28 cellular contexts compared by ENCODE assay signal in the genomic region with DNA sequence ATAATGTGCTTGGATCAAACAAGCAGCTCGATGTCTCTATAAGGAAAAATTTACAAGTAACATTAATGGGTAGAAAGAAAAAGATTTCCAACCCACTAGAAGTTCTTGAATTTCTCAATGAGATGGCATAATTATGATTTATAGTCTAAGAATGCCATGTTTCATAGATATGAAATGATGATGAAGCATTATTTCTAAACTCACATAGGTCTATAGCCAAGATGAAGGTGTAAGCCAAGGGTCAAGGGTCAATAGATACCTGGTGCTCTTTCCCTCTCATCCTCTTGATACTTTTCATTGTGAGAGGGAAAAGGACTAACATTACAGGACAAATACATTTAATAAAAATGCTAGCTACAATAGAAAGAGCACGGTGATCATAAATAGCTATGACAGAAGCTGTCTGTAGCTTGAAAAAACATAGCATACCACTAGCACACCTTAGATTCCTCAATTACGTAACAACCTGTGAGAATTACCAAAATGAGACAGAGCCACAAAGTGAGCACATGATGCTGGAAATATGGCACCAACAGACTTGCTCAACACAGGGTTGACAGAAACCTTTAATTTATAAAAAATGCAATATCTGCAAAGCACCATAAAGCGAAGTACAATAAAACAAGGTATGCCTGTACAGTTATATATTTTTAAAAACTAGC. TPM values are rescaled to one million over a fixed set of nuclear protein-coding genes. Genes with fewer than 3 reads are reported as not detected.
DNase-seq lines count a peak whose midpoint lies in the region; ATAC-seq, FAIRE-seq and TF ChIP-seq lines count a peak whose summit lies in the region.
"Had no signal": no experiment of that assay in that cellular context is flagged by ENCODE, and none has a peak within 500 bp of the region (broad histone marks: within the 10 kb centered on the region; RNA-seq: fewer than 3 reads in every experiment).

No MANE protein-coding gene starts in this region.

- in situ Hi-C loops in K562 (cut with MboI) = no loop called here

- H3K27me3 ChIP-seq in breast epithelium (no peaks in the 10 kb centered on the region), K562 (ENCODE audit: control insufficient read depth in 2 of 2, insufficient read depth in 2 of 2, low read length in 2 of 2) (no peaks in the 10 kb centered on the region), foreskin keratinocyte (no peaks in the 10 kb centered on the region), SJCRH30 (no peaks in the 10 kb centered on the region)
- no peaks in the 10 kb centered on the region for H3K27me3 ChIP-seq in CD8-positive, alpha-beta T cell (ENCODE audit: insufficient read depth, low read length)

- 94% methylated on average over 4 of the region's 4 CpGs for WGBS in K562 (ENCODE audit: insufficient coverage, low coverage, missing lambda C conversion rate)

- TF ChIP-seq CTCF in MCF 10A (IDR thresholded peaks at IDR 0.05; ENCODE audit: unreplicated experiment) (no peak), breast epithelium (IDR thresholded peaks at IDR 0.05) (no peak), K562 (IDR thresholded peaks at IDR 0.05 in 2 of 3, conservative IDR thresholded peaks at IDR 0.05 in 1 of 3; ENCODE audit: insufficient read depth in 2 of 3, low read depth in 1 of 3, low read length in 3 of 3) (no peak), foreskin keratinocyte (conservative IDR thresholded peaks at IDR 0.05) (no peak), HFFc6 (IDR thresholded peaks at IDR 0.05) (no peak)
- no peak for TF ChIP-seq CTCF in CD8-positive, alpha-beta T cell (IDR thresholded peaks at IDR 0.05)

- H3K9me3 Mint-ChIP-seq in MCF 10A (ENCODE audit: unreplicated experiment) = no peaks in the 10 kb centered on the region
- no peaks in the 10 kb centered on the region for H3K9me3 Mint-ChIP-seq in CD8-positive, alpha-beta T cell
- H3K9me3 Mint-ChIP-seq in HFFc6 = no peaks in the 10 kb centered on the region
- H3K9me3 Mint-ChIP-seq: CD4-positive, alpha-beta memory T cell; IgD-negative memory B cell; T-helper 1 cell treated with Interleukin-12 subunit alpha and Interleukin-12 subunit beta and Interleukin-4 antibody, amounts not matched to agents 30 μg/mL and 1 μg/mL, for 36 hours had no signal

- H3K9ac ChIP-seq in K562 (ENCODE audit: insufficient read depth in 1 of 2, low read depth in 2 of 2, low read length in 2 of 2) = no peak overlapping the region
- H3K9ac ChIP-seq: SK-N-SH had no signal

- H3K36me3 Mint-ChIP-seq in MCF 10A (ENCODE audit: insufficient read depth, unreplicated experiment) (peaks cover 34% of the 10 kb centered on the region), HFFc6 (ENCODE audit: low read depth) (peaks cover 11% of the 10 kb centered on the region; the same call in 1 of the 2 replicates)
- H3K36me3 Mint-ChIP-seq in CD8-positive, alpha-beta T cell = no peaks in the 10 kb centered on the region
- H3K36me3 Mint-ChIP-seq: CD4-positive, alpha-beta memory T cell; IgD-negative memory B cell had no signal

- BruUV-seq in MCF 10A (replicated peaks; lab: Mats Ljungman, UMichigan) (no TSS peak), K562 (replicated peaks; lab: Mats Ljungman, UMichigan) (no TSS peak)

- H3K4me2 ChIP-seq in K562 (ENCODE audit: insufficient read depth, low read length) = no peak overlapping the region
- H3K4me2 ChIP-seq: SK-N-SH had no signal

- no peak for ATAC-seq in K562
- ATAC-seq in foreskin keratinocyte = no peak
- ATAC-seq in CD8-positive, alpha-beta T cell = no peak
- ATAC-seq: Panc1 had no signal

- TF ChIP-seq RAD21 in K562 (CRISPR knock-in tag; conservative IDR thresholded peaks at IDR 0.05 in 1 of 2, IDR thresholded peaks at IDR 0.05 in 1 of 2) = no peak

- H3K27me3 Mint-ChIP-seq in MCF 10A (ENCODE audit: insufficient read depth, unreplicated experiment) = no peaks in the 10 kb centered on the region
- H3K27me3 Mint-ChIP-seq in CD8-positive, alpha-beta T cell (ENCODE audit: low read depth) = no peaks in the 10 kb centered on the region
- H3K27me3 Mint-ChIP-seq in HFFc6 (ENCODE audit: insufficient read depth) = no peaks in the 10 kb centered on the region
- H3K27me3 Mint-ChIP-seq: CD4-positive, alpha-beta memory T cell; IgD-negative memory B cell had no signal

- H3K79me2 ChIP-seq in K562 (ENCODE audit: control insufficient read depth, insufficient read depth, low read length) = no peaks in the 10 kb centered on the region

- DNase-seq in MCF 10A (ENCODE audit: unreplicated experiment) (peak; percentile 69), breast epithelium (ENCODE audit: low spot score in 2 of 2) (no peak), MV-4-11 (lab: John Stamatoyannopoulos, UW) (peak; percentile 17), K562 (ENCODE audit: extremely low read depth in 1 of 4, low spot score in 3 of 4) (no peak), foreskin keratinocyte (peak; percentile 49 to 60), SJCRH30 (no peak), HFFc6 (no peak)
- DNase-seq in CD8-positive, alpha-beta T cell = no peak
- DNase-seq: C1 segment of cervical spinal cord; CD4-positive, alpha-beta memory T cell; DND-41; H7; NCI-H1048; NCI-H1417; NCI-H1694; NCI-H2081; NCI-H2227 treated with DMSO at 0.1 percent for 48 hours; NCI-H510A; NCI-H69; SIG-M5; SK-N-SH; SW 1271 had no signal

- H3K27ac Mint-ChIP-seq in MCF 10A (ENCODE audit: low read depth, unreplicated experiment) = peak overlapping the region; percentile 79
- H3K27ac Mint-ChIP-seq in CD8-positive, alpha-beta T cell = no peak overlapping the region
- H3K27ac Mint-ChIP-seq in HFFc6 = no peak overlapping the region
- H3K27ac Mint-ChIP-seq: IgD-negative memory B cell; T-helper 1 cell treated with Interleukin-12 subunit alpha and Interleukin-12 subunit beta and Interleukin-4 antibody, amounts not matched to agents 30 μg/mL and 1 μg/mL, for 36 hours had no signal

- no peak for TF ChIP-seq EP300 in K562 (IDR thresholded peaks at IDR 0.05; ENCODE audit: low read length)

- H3K4me3 Mint-ChIP-seq in MCF 10A (ENCODE audit: unreplicated experiment) = no peak overlapping the region
- H3K4me3 Mint-ChIP-seq in CD8-positive, alpha-beta T cell = no peak overlapping the region
- no peak overlapping the region for H3K4me3 Mint-ChIP-seq in HFFc6
- H3K4me3 Mint-ChIP-seq: CD4-positive, alpha-beta memory T cell; IgD-negative memory B cell; T-helper 1 cell treated with Interleukin-12 subunit alpha and Interleukin-12 subunit beta and Interleukin-4 antibody, amounts not matched to agents 30 μg/mL and 1 μg/mL, for 36 hours had no signal

- H3K4me1 ChIP-seq in breast epithelium (no peaks in the 10 kb centered on the region), K562 (replicated peaks in 1 of 2; ENCODE audit: control insufficient read depth in 2 of 2, insufficient read depth in 2 of 2, low read length in 2 of 2) (peaks cover 0 to 11% of the 10 kb centered on the region in 2 experiments; a peak in 2 of 5 replicates), foreskin keratinocyte (no peaks in the 10 kb centered on the region), SJCRH30 (no peaks in the 10 kb centered on the region)
- no peaks in the 10 kb centered on the region for H3K4me1 ChIP-seq in CD8-positive, alpha-beta T cell (ENCODE audit: insufficient read depth, low read length)

- no peak overlapping the region for H3K4me3 ChIP-seq in breast epithelium
- no peak overlapping the region for H3K4me3 ChIP-seq in K562
- no peak overlapping the region for H3K4me3 ChIP-seq in CD8-positive, alpha-beta T cell (ENCODE audit: low read depth, low read length)
- no peak overlapping the region for H3K4me3 ChIP-seq in SJCRH30

- H4K20me1 ChIP-seq in K562 (replicated peaks; ENCODE audit: control insufficient read depth, insufficient read depth, low read length) = no peaks in the 10 kb centered on the region

- intact Hi-C loops in MCF 10A (cut with micrococcal nuclease) (no loop called here), breast epithelium (cut with DNase I; ENCODE audit: low total_unique reads) (no loop called here), K562 (cut with micrococcal nuclease) (no loop called here)
- intact Hi-C loops in CD8-positive, alpha-beta T cell (cut with DNase I, micrococcal nuclease) = no loop called here

- TF ChIP-seq POLR2A in breast epithelium (IDR thresholded peaks at IDR 0.05) = no peak
- no peak for TF ChIP-seq POLR2A in K562 (conservative IDR thresholded peaks at IDR 0.05)

- FAIRE-seq in K562 (lab: Jason Lieb, UNC) = no peak
- FAIRE-seq: GM12892, GM19239 had no signal

- POLR2A ChIA-PET in MCF 10A (lab: Yijun Ruan, JAX) (interaction anchor here (1.1 to 2.7 kb wide), 8 partner anchors 10 to 70 kb away, joined by 3 to 14 read pairs (median 4); no protein-coding TSS in a partner anchor), K562 (lab: Yijun Ruan, JAX) (interaction anchor here (0.7 kb wide), 1 partner anchor 21 kb away, joined by 4 read pairs; no protein-coding TSS in a partner anchor)
- POLR2A ChIA-PET in CD8-positive, alpha-beta T cell (lab: Charles Lee) = no interaction called here

- H3K4me1 Mint-ChIP-seq in MCF 10A (ENCODE audit: insufficient read depth, unreplicated experiment) (peaks cover 27% of the 10 kb centered on the region), HFFc6 (ENCODE audit: low read depth) (peaks cover 7% of the 10 kb centered on the region)
- H3K4me1 Mint-ChIP-seq in CD8-positive, alpha-beta T cell (ENCODE audit: low read depth) = no peaks in the 10 kb centered on the region

- H3K9me1 ChIP-seq in K562 (ENCODE audit: control insufficient read depth, insufficient read depth, low read length) = no peaks in the 10 kb centered on the region

- H3K36me3 ChIP-seq in breast epithelium (no peaks in the 10 kb centered on the region), K562 (ENCODE audit: control insufficient read depth, insufficient read depth, low read length) (peaks cover 70% of the 10 kb centered on the region), SJCRH30 (peaks cover 41% of the 10 kb centered on the region)
- no peaks in the 10 kb centered on the region for H3K36me3 ChIP-seq in CD8-positive, alpha-beta T cell (ENCODE audit: insufficient read depth, low read length)

- H3K27ac ChIP-seq in breast epithelium = no peak overlapping the region
- H3K27ac ChIP-seq in K562 (ENCODE audit: extremely low read depth, low read depth, low read length) = no peak overlapping the region
- no peak overlapping the region for H3K27ac ChIP-seq in foreskin keratinocyte
- H3K27ac ChIP-seq in CD8-positive, alpha-beta T cell (ENCODE audit: low read depth, low read length) = no peak overlapping the region
- H3K27ac ChIP-seq in SJCRH30 = no peak overlapping the region

- H2AFZ ChIP-seq in K562 (ENCODE audit: low read depth, low read length) = no peak overlapping the region

- H3K9me3 ChIP-seq in breast epithelium = no peaks in the 10 kb centered on the region
- H3K9me3 ChIP-seq in K562 (replicated peaks; ENCODE audit: control insufficient read depth, insufficient read depth, low read depth, low read length) = no peaks in the 10 kb centered on the region
- no peaks in the 10 kb centered on the region for H3K9me3 ChIP-seq in CD8-positive, alpha-beta T cell (ENCODE audit: low read length)
- no peaks in the 10 kb centered on the region for H3K9me3 ChIP-seq in SJCRH30 (replicated peaks)
- H3K9me3 ChIP-seq: SK-N-SH had no signal

- CTCF ChIA-PET in MCF 10A (lab: Yijun Ruan, JAX) (interaction anchor here (0.7 to 2.8 kb wide), 2 partner anchors 10 to 21 kb away, joined by 4 to 11 read pairs; no protein-coding TSS in a partner anchor), K562 (lab: Yijun Ruan, JAX; ENCODE audit: low intra/inter-chr PET ratio) (no interaction called here)
- CTCF ChIA-PET in CD8-positive, alpha-beta T cell (lab: Charles Lee) = no interaction called here

RNA-seq across cellular contexts. Expression of gene F13B, which starts 26.3 kb away (rescaled TPM):
- total RNA-seq in MCF 10A (2022) (not detected in 2 replicates), breast epithelium (not detected), K562 (2014; rRNA removed) (not detected in 2 replicates), K562 (2014; rRNA removed; fragmentation: Illumina TruSeq; extraction: Trizol) (not detected in 2 replicates), K562 (2015; rRNA removed; fragmentation: Illumina TruSeq; extraction: Trizol) (not detected in 2 replicates), K562 (2021) (not detected in 2 replicates), foreskin keratinocyte (not detected in 2 replicates)
- total RNA-seq in K562 (2011; cell fraction: chromatin; rRNA removed; ENCODE audit: low replicate concordance) = not detected in 2 replicates
- not detected in 2 replicates for total RNA-seq in K562 (2011; cell fraction: nucleolus; rRNA removed)
- total RNA-seq in K562 (2011; cell fraction: nucleoplasm; rRNA removed) = not detected in 2 replicates
- polyA plus RNA-seq in K562 (2011; rRNA removed) (0.08 TPM in 1 of 2 replicates, not detected in the other), K562 (2014; fragmentation: Illumina TruSeq; extraction: Trizol) (not detected in 2 replicates), K562 (2014; fragmentation: Nextera tagmentation; extraction: Ambion mirVana) (not detected), K562 (2014; rRNA removed) (not detected in 2 replicates), foreskin keratinocyte (not detected in 2 replicates)
- polyA plus RNA-seq in K562 (2011; cell fraction: cytosol; rRNA removed) = not detected in 2 replicates
- polyA plus RNA-seq in K562 (2011; cell fraction: nucleus; rRNA removed) = 0.06 TPM in 1 of 2 replicates, not detected in the other
- polyA plus RNA-seq in K562 (2012) = 0.14 TPM in 1 of 2 replicates, not detected in the other
- polyA minus RNA-seq in K562 (2011; rRNA and poly(A)+ RNA removed) = not detected in 2 replicates
- not detected in 2 replicates for polyA minus RNA-seq in K562 (2011; cell fraction: cytosol; rRNA and poly(A)+ RNA removed)
- not detected in 2 replicates for polyA minus RNA-seq in K562 (2011; cell fraction: nucleus; rRNA and poly(A)+ RNA removed)
- total RNA-seq in CD8-positive, alpha-beta T cell = not detected
- 0.16 TPM in 1 of 2 replicates, not detected in the other for total RNA-seq in SJCRH30 (2014; rRNA removed; shearing (Covaris generic))
- total RNA-seq in HFFc6 (2021; fragmentation: NEBNext Ultra II Directional; extraction: Animal tissue kit (Norgen Biotek cat#: 25700)) = not detected
- total RNA-seq: A673; CD4-positive, alpha-beta memory T cell; H7 had no signal
- polyA plus RNA-seq: CD4-positive, alpha-beta memory T cell; IgD-negative memory B cell; SK-N-SH had no signal

RNA-seq across cellular contexts. Expression of gene ASPM, which starts 53.1 kb away (rescaled TPM):
- total RNA-seq in MCF 10A (2022) (22.3 and 32.8 TPM in 2 replicates), breast epithelium (1 to 10 TPM in 1 of 3 donors, under 1 TPM in 2; under 0.01 to 3.2 (median 0.59) TPM), K562 (2014; rRNA removed) (49.1 and 55.6 TPM in 2 replicates), K562 (2014; rRNA removed; fragmentation: Illumina TruSeq; extraction: Trizol) (84.4 and 92.9 TPM in 2 replicates), K562 (2015; rRNA removed; fragmentation: Illumina TruSeq; extraction: Trizol) (70.1 and 75.3 TPM in 2 replicates), K562 (2021) (56.2 and 57.1 TPM in 2 replicates), foreskin keratinocyte (32.6 and 39.2 TPM in 2 replicates)
- total RNA-seq in K562 (2011; cell fraction: chromatin; rRNA removed; ENCODE audit: low replicate concordance) = 25.1 and 120 TPM in 2 replicates
- total RNA-seq in K562 (2011; cell fraction: nucleolus; rRNA removed) = 17.5 and 27.9 TPM in 2 replicates
- total RNA-seq in K562 (2011; cell fraction: nucleoplasm; rRNA removed) = 48.8 and 68.2 TPM in 2 replicates
- polyA plus RNA-seq in K562 (2011; rRNA removed) (20.9 and 44.1 TPM in 2 replicates), K562 (2014; fragmentation: Illumina TruSeq; extraction: Trizol) (38.9 and 46.4 TPM in 2 replicates), K562 (2014; fragmentation: Nextera tagmentation; extraction: Ambion mirVana) (10 to 100 TPM; 22.7 to 25.5 TPM), K562 (2014; rRNA removed) (29.5 and 34.6 TPM in 2 replicates), foreskin keratinocyte (7.7 and 10.9 TPM in 2 replicates)
- polyA plus RNA-seq in K562 (2011; cell fraction: cytosol; rRNA removed) = 3.4 and 6.5 TPM in 2 replicates
- 27.2 and 34.1 TPM in 2 replicates for polyA plus RNA-seq in K562 (2011; cell fraction: nucleus; rRNA removed)
- 26.8 and 27.4 TPM in 2 replicates for polyA plus RNA-seq in K562 (2012)
- 99.8 and 125 TPM in 2 replicates for polyA minus RNA-seq in K562 (2011; rRNA and poly(A)+ RNA removed)
- 28.4 and 49.2 TPM in 2 replicates for polyA minus RNA-seq in K562 (2011; cell fraction: cytosol; rRNA and poly(A)+ RNA removed)
- 79.3 and 109 TPM in 2 replicates for polyA minus RNA-seq in K562 (2011; cell fraction: nucleus; rRNA and poly(A)+ RNA removed)
- total RNA-seq in CD8-positive, alpha-beta T cell = under 1 TPM; 0.14 to 0.30 TPM
- total RNA-seq in SJCRH30 (2014; rRNA removed; shearing (Covaris generic)) = 64.3 and 76.1 TPM in 2 replicates
- 10 to 100 TPM; 20.3 to 46.8 (median 42.0) TPM for total RNA-seq in HFFc6 (2021; fragmentation: NEBNext Ultra II Directional; extraction: Animal tissue kit (Norgen Biotek cat#: 25700))

Comparison
In these comparisons a context has a peak if more than half of its experiments do, and no peak if none do; other contexts are left out.
1. DNase-seq: peak in MCF 10A (single experiment), MV-4-11 (single experiment) and foreskin keratinocyte (2 of 2); none in breast epithelium (0 of 2), K562 (0 of 4), CD8-positive, alpha-beta T cell (0 of 7), SJCRH30 (0 of 2) and HFFc6 (single experiment).